Comparison of ENCODE assay signal across 30 cellular contexts in genomic region chr21:26028183-26028582, GRCh38.
"Had no signal": no experiment of that assay in that cellular context is flagged by ENCODE, and none has a peak within 500 bp of the region (broad histone marks: within the 10 kb centered on the region; RNA-seq: fewer than 3 reads in every experiment).

No MANE protein-coding gene starts in this region.

- H3K4me3 Mint-ChIP-seq: activated CD4-positive, alpha-beta T cell treated with anti-CD3 and anti-CD28 coated beads, Interleukin-2, amount 10 ng/mL, durations not matched to agents 7 days and 5 days; activated CD8-positive, alpha-beta T cell treated with anti-CD3 and anti-CD28 coated beads for 36 hours; activated naive CD8-positive, alpha-beta T cell treated with anti-CD3 and anti-CD28 coated beads, Interleukin-2, amount 50 U/mL, for 24 hours; activated T-cell treated with anti-CD3 and anti-CD28 coated beads, Interleukin-2, amount 50 U/mL, for 4 hours; activated T-helper 17 cell treated with anti-CD3 and anti-CD28 coated beads, Interleukin-2, amount 50 U/mL, for 72 hours; central memory CD8-positive, alpha-beta T cell; dendritic cell treated with granulocyte-macrophage colony-stimulating factor and Interleukin-4, amounts not matched to agents 40 ng/mL and 50 ng/mL, for 4 days; mesothelial cell of epicardium; naive B cell; nephron progenitor cell; stimulated activated memory B cell treated with anti-CD40 and anti-IgM and Interleukin-4, amounts not matched to agents 10 μg/mL and 1 μg/mL and 100 μg/mL, for 72 hours; stimulated activated naive CD8-positive, alpha-beta T cell treated with anti-CD3 and anti-CD28 coated beads, Interleukin-15, amount 100 ng/mL, for 72 hours; T-helper 1 cell treated with Interleukin-12 subunit alpha and Interleukin-12 subunit beta and Interleukin-4 antibody, amounts not matched to agents 30 μg/mL and 1 μg/mL, for 36 hours; type B pancreatic cell had no signal

- H3K9me3 Mint-ChIP-seq: activated CD4-positive, alpha-beta T cell treated with anti-CD3 and anti-CD28 coated beads, Interleukin-2, amount 10 ng/mL, durations not matched to agents 7 days and 5 days; activated CD8-positive, alpha-beta T cell treated with anti-CD3 and anti-CD28 coated beads for 36 hours; activated naive CD8-positive, alpha-beta T cell treated with anti-CD3 and anti-CD28 coated beads, Interleukin-2, amount 50 U/mL, for 24 hours; activated T-cell treated with anti-CD3 and anti-CD28 coated beads, Interleukin-2, amount 50 U/mL, for 4 hours; activated T-helper 17 cell treated with anti-CD3 and anti-CD28 coated beads, Interleukin-2, amount 50 U/mL, for 72 hours; mesothelial cell of epicardium; nephron progenitor cell; stimulated activated memory B cell treated with anti-CD40 and anti-IgM and Interleukin-4, amounts not matched to agents 10 μg/mL and 1 μg/mL and 100 μg/mL, for 72 hours; stimulated activated naive CD8-positive, alpha-beta T cell treated with anti-CD3 and anti-CD28 coated beads, Interleukin-15, amount 100 ng/mL, for 72 hours; T-helper 1 cell treated with Interleukin-12 subunit alpha and Interleukin-12 subunit beta and Interleukin-4 antibody, amounts not matched to agents 30 μg/mL and 1 μg/mL, for 36 hours; type B pancreatic cell had no signal

- H3K4me1 Mint-ChIP-seq: activated CD4-positive, alpha-beta T cell treated with anti-CD3 and anti-CD28 coated beads, Interleukin-2, amount 10 ng/mL, durations not matched to agents 7 days and 5 days; activated naive CD8-positive, alpha-beta T cell treated with anti-CD3 and anti-CD28 coated beads, Interleukin-2, amount 50 U/mL, for 24 hours; central memory CD8-positive, alpha-beta T cell; stimulated activated memory B cell treated with anti-CD40 and anti-IgM and Interleukin-4, amounts not matched to agents 10 μg/mL and 1 μg/mL and 100 μg/mL, for 72 hours; stimulated activated naive CD8-positive, alpha-beta T cell treated with anti-CD3 and anti-CD28 coated beads, Interleukin-15, amount 100 ng/mL, for 72 hours had no signal

- H3K27ac Mint-ChIP-seq: activated CD4-positive, alpha-beta T cell treated with anti-CD3 and anti-CD28 coated beads, Interleukin-2, amount 10 ng/mL, durations not matched to agents 7 days and 5 days; activated CD8-positive, alpha-beta T cell treated with anti-CD3 and anti-CD28 coated beads for 36 hours; activated naive CD8-positive, alpha-beta T cell treated with anti-CD3 and anti-CD28 coated beads, Interleukin-2, amount 50 U/mL, for 24 hours; activated T-helper 17 cell treated with anti-CD3 and anti-CD28 coated beads, Interleukin-2, amount 50 U/mL, for 72 hours; dendritic cell treated with granulocyte-macrophage colony-stimulating factor and Interleukin-4, amounts not matched to agents 40 ng/mL and 50 ng/mL, for 4 days; mesothelial cell of epicardium; stimulated activated memory B cell treated with anti-CD40 and anti-IgM and Interleukin-4, amounts not matched to agents 10 μg/mL and 1 μg/mL and 100 μg/mL, for 72 hours; stimulated activated naive CD8-positive, alpha-beta T cell treated with anti-CD3 and anti-CD28 coated beads, Interleukin-15, amount 100 ng/mL, for 72 hours; T-helper 1 cell treated with Interleukin-12 subunit alpha and Interleukin-12 subunit beta and Interleukin-4 antibody, amounts not matched to agents 30 μg/mL and 1 μg/mL, for 36 hours; type B pancreatic cell had no signal

- H3K27me3 Mint-ChIP-seq: activated CD4-positive, alpha-beta T cell treated with anti-CD3 and anti-CD28 coated beads, Interleukin-2, amount 10 ng/mL, durations not matched to agents 7 days and 5 days; activated CD8-positive, alpha-beta T cell treated with anti-CD3 and anti-CD28 coated beads for 36 hours; activated naive CD8-positive, alpha-beta T cell treated with anti-CD3 and anti-CD28 coated beads, Interleukin-2, amount 50 U/mL, for 24 hours; activated T-helper 17 cell treated with anti-CD3 and anti-CD28 coated beads, Interleukin-2, amount 50 U/mL, for 72 hours; central memory CD8-positive, alpha-beta T cell; dendritic cell treated with granulocyte-macrophage colony-stimulating factor and Interleukin-4, amounts not matched to agents 40 ng/mL and 50 ng/mL, for 4 days; naive B cell; stimulated activated memory B cell treated with anti-CD40 and anti-IgM and Interleukin-4, amounts not matched to agents 10 μg/mL and 1 μg/mL and 100 μg/mL, for 72 hours; stimulated activated naive CD8-positive, alpha-beta T cell treated with anti-CD3 and anti-CD28 coated beads, Interleukin-15, amount 100 ng/mL, for 72 hours; type B pancreatic cell had no signal

- DNase-seq: activated CD4-positive, alpha-beta T cell treated with anti-CD3 and anti-CD28 coated beads for 1 hour; activated CD4-positive, alpha-beta T cell treated with anti-CD3 and anti-CD28 coated beads, Interleukin-2, amount 10 ng/mL, durations not matched to agents 7 days and 5 days; activated CD8-positive, alpha-beta T cell treated with anti-CD3 and anti-CD28 coated beads for 36 hours; activated gamma-delta T cell treated with Interleukin-2 at 50 U/mL for 16 hours; activated naive CD4-positive, alpha-beta T cell treated with anti-CD3 and anti-CD28 coated beads, Interleukin-2, amount 50 U/mL, for 16 hours; activated naive CD8-positive, alpha-beta T cell treated with anti-CD3 and anti-CD28 coated beads, Interleukin-2, amount 50 U/mL, for 24 hours; activated T-cell treated with anti-CD3 and anti-CD28 coated beads, Interleukin-2, amount 50 U/mL, for 4 hours; effector CD4-positive, alpha-beta T cell; glutamatergic neuron; left cardiac atrium; mammary epithelial cell; naive B cell; nephron progenitor cell; ovary; psoas muscle; sigmoid colon; small intestine; stimulated activated CD4-positive, alpha-beta T cell treated with anti-CD3 and anti-CD28 coated beads, Interleukin-1b, Interleukin-23, amount 100 ng/mL, for 48 hours; stimulated activated CD4-positive, alpha-beta T cell treated with anti-CD3 and anti-CD28 coated beads, Interleukin-4, amount 100 ng/mL, for 4 hours; stimulated activated CD8-positive, alpha-beta memory T cell treated with anti-CD3 and anti-CD28 coated beads, Interleukin-4, amount 100 ng/mL, for 48 hours; stimulated activated naive CD8-positive, alpha-beta T cell treated with anti-CD3 and anti-CD28 coated beads, Interleukin-15, amount 100 ng/mL, for 72 hours; T-helper 9 cell; uterus had no signal

- ATAC-seq: activated CD8-positive, alpha-beta T cell treated with anti-CD3 and anti-CD28 coated beads for 36 hours; activated naive CD8-positive, alpha-beta T cell treated with anti-CD3 and anti-CD28 coated beads, Interleukin-2, amount 50 U/mL, for 24 hours; activated T-cell treated with anti-CD3 and anti-CD28 coated beads, Interleukin-2, amount 50 U/mL, for 4 hours; activated T-helper 17 cell treated with anti-CD3 and anti-CD28 coated beads, Interleukin-2, amount 50 U/mL, for 72 hours; left cardiac atrium; psoas muscle; stimulated activated memory B cell treated with anti-CD40 and anti-IgM and Interleukin-4, amounts not matched to agents 10 μg/mL and 1 μg/mL and 100 μg/mL, for 72 hours; stimulated activated naive CD8-positive, alpha-beta T cell treated with anti-CD3 and anti-CD28 coated beads, Interleukin-15, amount 100 ng/mL, for 72 hours had no signal
